Comparison of ENCODE assay signal across 15 cellular contexts in the genomic region with DNA sequence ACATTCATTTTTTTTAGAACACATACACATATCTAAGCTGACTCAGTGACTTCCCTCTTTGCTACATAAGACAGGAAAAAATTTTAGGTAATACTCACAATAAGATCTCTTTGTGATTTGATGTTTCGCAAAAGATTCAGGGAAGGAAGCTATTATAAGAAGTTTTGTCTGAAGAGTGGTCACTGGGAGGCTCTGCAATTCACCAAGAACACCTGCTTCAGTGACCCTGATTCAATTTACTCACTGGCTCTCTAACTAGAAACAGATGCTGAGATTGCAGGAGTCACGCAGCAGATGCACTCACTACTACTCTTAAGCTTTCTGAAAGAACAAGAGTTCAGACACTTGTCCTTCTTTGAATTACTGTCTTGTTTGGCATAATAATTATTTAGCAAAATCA.
DNase-seq lines count a peak whose midpoint lies in the region; ATAC-seq and TF ChIP-seq lines count a peak whose summit lies in the region.
"Had no signal": no experiment of that assay in that cellular context is flagged by ENCODE, and none has a peak within 500 bp of the region (broad histone marks: within the 10 kb centered on the region; RNA-seq: fewer than 3 reads in every experiment).

No MANE protein-coding gene starts in this region.

- no peaks in the 10 kb centered on the region for H3K9me3 ChIP-seq in BE2C
- H3K9me3 ChIP-seq: HAP-1, thyroid gland had no signal

- H3K27ac ChIP-seq in brain microvascular endothelial cell: no peak overlapping the region
- H3K27ac ChIP-seq: PC-9, thyroid gland had no signal

- TF ChIP-seq CTCF in BE2C (IDR thresholded peaks at IDR 0.05; ENCODE audit: low read depth, low read length) (no peak), HFFc6 (IDR thresholded peaks at IDR 0.05) (no peak), brain microvascular endothelial cell (IDR thresholded peaks at IDR 0.05; ENCODE audit: low read depth, low read length, missing control alignments) (no peak), nephron (IDR thresholded peaks at IDR 0.05; ENCODE audit: unreplicated experiment in 3 of 3) (no peak), osteocyte (IDR thresholded peaks at IDR 0.05) (no peak)

- no peaks in the 10 kb centered on the region for H3K9me3 Mint-ChIP-seq in HFFc6
- no peaks in the 10 kb centered on the region for H3K9me3 Mint-ChIP-seq in nephron
- H3K9me3 Mint-ChIP-seq in osteocyte (ENCODE audit: unreplicated experiment): no peaks in the 10 kb centered on the region
- H3K9me3 Mint-ChIP-seq in activated naive CD8-positive, alpha-beta T cell treated with anti-CD3 and anti-CD28 coated beads for 36 hours: no peaks in the 10 kb centered on the region
- H3K9me3 Mint-ChIP-seq: T-cell had no signal

- H3K27me3 Mint-ChIP-seq in HFFc6 (ENCODE audit: insufficient read depth) (no peaks in the 10 kb centered on the region; the same call in none of the 2 replicates), nephron (ENCODE audit: low read depth) (no peaks in the 10 kb centered on the region), osteocyte (ENCODE audit: unreplicated experiment) (no peaks in the 10 kb centered on the region)
- peaks cover 2% of the 10 kb centered on the region for H3K27me3 Mint-ChIP-seq in activated naive CD8-positive, alpha-beta T cell treated with anti-CD3 and anti-CD28 coated beads for 36 hours
- H3K27me3 Mint-ChIP-seq: naive thymus-derived CD8-positive, alpha-beta T cell; T-cell had no signal

- H3K27me3 ChIP-seq in BE2C: no peaks in the 10 kb centered on the region
- H3K27me3 ChIP-seq in brain microvascular endothelial cell (replicated peaks): no peaks in the 10 kb centered on the region
- H3K27me3 ChIP-seq: thyroid gland had no signal

- H3K36me3 Mint-ChIP-seq in HFFc6 (ENCODE audit: low read depth) (no peaks in the 10 kb centered on the region), nephron (ENCODE audit: low read depth) (no peaks in the 10 kb centered on the region), osteocyte (ENCODE audit: unreplicated experiment) (no peaks in the 10 kb centered on the region)
- H3K36me3 Mint-ChIP-seq in activated naive CD8-positive, alpha-beta T cell treated with anti-CD3 and anti-CD28 coated beads for 36 hours: no peaks in the 10 kb centered on the region
- H3K36me3 Mint-ChIP-seq: naive thymus-derived CD8-positive, alpha-beta T cell; T-cell had no signal

- no peak overlapping the region for H3K27ac Mint-ChIP-seq in HFFc6
- H3K27ac Mint-ChIP-seq in nephron: peak overlapping the region in 2 of 3 experiments; percentile 62 to 77
- no peak overlapping the region for H3K27ac Mint-ChIP-seq in osteocyte (ENCODE audit: unreplicated experiment)
- H3K27ac Mint-ChIP-seq in activated naive CD8-positive, alpha-beta T cell treated with anti-CD3 and anti-CD28 coated beads for 36 hours: no peak overlapping the region
- H3K27ac Mint-ChIP-seq: naive thymus-derived CD8-positive, alpha-beta T cell; T-cell had no signal

- intact Hi-C loops in left colon (cut with DNase I, micrococcal nuclease): no loop called here

- H3K36me3 ChIP-seq in BE2C (no peaks in the 10 kb centered on the region), brain microvascular endothelial cell (replicated peaks) (no peaks in the 10 kb centered on the region)
- H3K36me3 ChIP-seq: HAP-1, thyroid gland had no signal

- peak; percentile 54 for DNase-seq in BE2C
- DNase-seq in HFFc6: peak; percentile 54
- peak; percentile 18 for DNase-seq in brain microvascular endothelial cell
- DNase-seq in left colon: no peak
- no peak for DNase-seq in osteocyte (ENCODE audit: extremely low spot score, unreplicated experiment)
- DNase-seq in activated naive CD8-positive, alpha-beta T cell treated with anti-CD3 and anti-CD28 coated beads for 36 hours: no peak
- DNase-seq: activated naive CD4-positive, alpha-beta T cell treated with Interleukin-2 at 50 U/mL for 16 hours; naive thymus-derived CD8-positive, alpha-beta T cell; NCI-H1417 treated with DMSO at 0.1 percent for 48 hours; PC-9; T-cell; thyroid gland had no signal

- H3K4me3 Mint-ChIP-seq in HFFc6 (no peak overlapping the region), nephron (peak overlapping the region in 1 of 3 experiments; percentile 31), osteocyte (ENCODE audit: unreplicated experiment) (no peak overlapping the region)
- H3K4me3 Mint-ChIP-seq in activated naive CD8-positive, alpha-beta T cell treated with anti-CD3 and anti-CD28 coated beads for 36 hours: no peak overlapping the region
- H3K4me3 Mint-ChIP-seq: naive thymus-derived CD8-positive, alpha-beta T cell; T-cell had no signal

- H3K4me3 ChIP-seq in BE2C (ENCODE audit: low read depth, low read length) (peak overlapping the region; percentile 33; the same call in 1 of the 2 replicates), brain microvascular endothelial cell (ENCODE audit: low read depth, low read length) (no peak overlapping the region)
- H3K4me3 ChIP-seq: HAP-1, PC-9, thyroid gland had no signal

- H3K4me1 Mint-ChIP-seq in HFFc6 (ENCODE audit: low read depth): peaks cover 28% of the 10 kb centered on the region
- peaks cover 32% of the 10 kb centered on the region for H3K4me1 Mint-ChIP-seq in nephron
- peaks cover 13% of the 10 kb centered on the region for H3K4me1 Mint-ChIP-seq in osteocyte (ENCODE audit: unreplicated experiment)
- H3K4me1 Mint-ChIP-seq in activated naive CD8-positive, alpha-beta T cell treated with anti-CD3 and anti-CD28 coated beads for 36 hours: no peaks in the 10 kb centered on the region
- H3K4me1 Mint-ChIP-seq: naive thymus-derived CD8-positive, alpha-beta T cell; T-cell had no signal

- in situ Hi-C loops in brain microvascular endothelial cell (cut with HindIII; ENCODE audit: low pct_ligation_motif_present, low sequenced_read_pairs): no loop called here

- ATAC-seq in left colon: no peak
- ATAC-seq: left lobe of liver; naive thymus-derived CD8-positive, alpha-beta T cell; T-cell had no signal

- peaks cover 28% of the 10 kb centered on the region for H3K4me1 ChIP-seq in BE2C
- H3K4me1 ChIP-seq: HAP-1, thyroid gland had no signal

Comparison
In these comparisons a context has a peak if more than half of its experiments do, and no peak if none do; other contexts are left out.
1. DNase-seq: peak in BE2C (single experiment), HFFc6 (single experiment) and brain microvascular endothelial cell (single experiment); none in left colon (0 of 2), osteocyte (single experiment) and activated naive CD8-positive, alpha-beta T cell treated with anti-CD3 and anti-CD28 coated beads for 36 hours (single experiment).
2. H3K27ac Mint-ChIP-seq: peak in nephron (2 of 3); none in HFFc6 (single experiment), osteocyte (single experiment) and activated naive CD8-positive, alpha-beta T cell treated with anti-CD3 and anti-CD28 coated beads for 36 hours (single experiment).